29 cellular contexts compared by ENCODE assay signal in genomic region chr10:79470096-79470495, GRCh38. TPM values are rescaled to one million over a fixed set of nuclear protein-coding genes. Genes with fewer than 3 reads are reported as not detected.
"Had no signal": no experiment of that assay in that cellular context is flagged by ENCODE, and none has a peak within 500 bp of the region (broad histone marks: within the 10 kb centered on the region; RNA-seq: fewer than 3 reads in every experiment).

No MANE protein-coding gene starts in this region.

- H3K4me3 Mint-ChIP-seq: naive thymus-derived CD8-positive, alpha-beta T cell; natural killer cell treated with Interleukin-12 subunit alpha and Interleukin-12 subunit beta and Interleukin-15 and Interleukin-18, amount 100 ng/mL, for 72 hours; neural progenitor cell; stimulated activated effector memory CD8-positive, alpha-beta T cell treated with anti-CD3 and anti-CD28 coated beads, Interleukin-12 subunit alpha, Interleukin-12 subunit beta, amount 100 ng/mL, for 72 hours; stimulated activated naive B cell treated with anti-CD40 and anti-IgM and Interleukin-4, amounts not matched to agents 10 μg/mL and 1 μg/mL and 100 μg/mL, for 72 hours; stimulated activated naive CD8-positive, alpha-beta T cell treated with anti-CD3 and anti-CD28 coated beads, Interleukin-15, Interleukin-2, amounts not matched to agents 100 ng/mL and 50 ng/mL, for 24 hours had no signal

- H3K27me3 ChIP-seq: neural progenitor cell, neutrophil, pancreas, right lobe of liver, spleen, stomach, thyroid gland, tibial nerve, upper lobe of left lung, vagina had no signal

- H3K27me3 Mint-ChIP-seq: stimulated activated naive CD8-positive, alpha-beta T cell treated with anti-CD3 and anti-CD28 coated beads, Interleukin-15, Interleukin-2, amounts not matched to agents 100 ng/mL and 50 ng/mL, for 24 hours had no signal

- H3K4me2 ChIP-seq: neural progenitor cell, smooth muscle cell had no signal

- H3K36me3 ChIP-seq: neural progenitor cell, neutrophil, pancreas, prostate gland, right lobe of liver, spleen, stomach, thoracic aorta, thyroid gland, tibial nerve, upper lobe of left lung, vagina had no signal

- ATAC-seq: naive thymus-derived CD8-positive, alpha-beta T cell; natural killer cell treated with Interleukin-12 subunit alpha and Interleukin-12 subunit beta and Interleukin-15 and Interleukin-18, amount 100 ng/mL, for 72 hours; pancreas; right cardiac atrium; right lobe of liver; stimulated activated effector memory CD8-positive, alpha-beta T cell treated with anti-CD3 and anti-CD28 coated beads, Interleukin-12 subunit alpha, Interleukin-12 subunit beta, amount 100 ng/mL, for 72 hours; stimulated activated naive B cell treated with anti-CD40 and anti-IgM and Interleukin-4, amounts not matched to agents 10 μg/mL and 1 μg/mL and 100 μg/mL, for 72 hours had no signal

- DNase-seq: naive B cell; naive thymus-derived CD8-positive, alpha-beta T cell; nucleus accumbens; pancreas; right cardiac atrium; right lobe of liver; spleen; stimulated activated CD4-positive, alpha-beta T cell treated with anti-CD3 and anti-CD28 coated beads, Interleukin-12 subunit alpha, Interleukin-12 subunit beta, amount 100 ng/mL, for 4 hours; stimulated activated CD4-positive, alpha-beta T cell treated with anti-CD3 and anti-CD28 coated beads, Interleukin-1b, Interleukin-23, amount 100 ng/mL, for 48 hours; stimulated activated CD4-positive, alpha-beta T cell treated with anti-CD3 and anti-CD28 coated beads, Interleukin-4, amount 100 ng/mL, for 1 hour; stimulated activated naive B cell treated with anti-CD40 and anti-IgM and Interleukin-4, amounts not matched to agents 10 μg/mL and 1 μg/mL and 100 μg/mL, for 72 hours; stimulated activated naive CD4-positive, alpha-beta T cell treated with Interleukin-2 at 50 U/mL for 16 hours; stomach; thyroid gland; trophoblast cell; upper lobe of left lung had no signal

- H3K9me3 ChIP-seq: neutrophil, pancreas, prostate gland, right lobe of liver, spleen, stomach, thoracic aorta, thyroid gland, tibial nerve, upper lobe of left lung, vagina had no signal

- H2AFZ ChIP-seq: neural progenitor cell had no signal

- H3K9me3 Mint-ChIP-seq: naive B cell; naive thymus-derived CD8-positive, alpha-beta T cell; natural killer cell treated with Interleukin-12 subunit alpha and Interleukin-12 subunit beta and Interleukin-15 and Interleukin-18, amount 100 ng/mL, for 72 hours; neural progenitor cell; stimulated activated effector memory CD8-positive, alpha-beta T cell treated with anti-CD3 and anti-CD28 coated beads, Interleukin-12 subunit alpha, Interleukin-12 subunit beta, amount 100 ng/mL, for 72 hours; stimulated activated naive B cell treated with anti-CD40 and anti-IgM and Interleukin-4, amounts not matched to agents 10 μg/mL and 1 μg/mL and 100 μg/mL, for 72 hours; stimulated activated naive CD8-positive, alpha-beta T cell treated with anti-CD3 and anti-CD28 coated beads, Interleukin-15, Interleukin-2, amounts not matched to agents 100 ng/mL and 50 ng/mL, for 24 hours had no signal

- H3K4me3 ChIP-seq: neural progenitor cell, pancreas, prostate gland, right lobe of liver, skin epidermis, smooth muscle cell, spleen, stomach, thoracic aorta, thyroid gland, tibial nerve, upper lobe of left lung, vagina had no signal

- H3K9ac ChIP-seq: neural progenitor cell had no signal

- H3K4me1 ChIP-seq: neural progenitor cell, pancreas, prostate gland, thyroid gland, vagina had no signal

- H3K27ac ChIP-seq: neural progenitor cell, neutrophil, pancreas, prostate gland, right lobe of liver, skin epidermis, spleen, stomach, thoracic aorta, thyroid gland, tibial nerve, upper lobe of left lung, vagina had no signal

- H3K4me1 Mint-ChIP-seq: naive B cell; stimulated activated effector memory CD8-positive, alpha-beta T cell treated with anti-CD3 and anti-CD28 coated beads, Interleukin-12 subunit alpha, Interleukin-12 subunit beta, amount 100 ng/mL, for 72 hours; stimulated activated naive B cell treated with anti-CD40 and anti-IgM and Interleukin-4, amounts not matched to agents 10 μg/mL and 1 μg/mL and 100 μg/mL, for 72 hours had no signal

- H3K36me3 Mint-ChIP-seq: naive B cell; naive thymus-derived CD8-positive, alpha-beta T cell; natural killer cell treated with Interleukin-12 subunit alpha and Interleukin-12 subunit beta and Interleukin-15 and Interleukin-18, amount 100 ng/mL, for 72 hours; neural progenitor cell; stimulated activated effector memory CD8-positive, alpha-beta T cell treated with anti-CD3 and anti-CD28 coated beads, Interleukin-12 subunit alpha, Interleukin-12 subunit beta, amount 100 ng/mL, for 72 hours; stimulated activated naive B cell treated with anti-CD40 and anti-IgM and Interleukin-4, amounts not matched to agents 10 μg/mL and 1 μg/mL and 100 μg/mL, for 72 hours had no signal

- H3K27ac Mint-ChIP-seq: naive B cell; natural killer cell treated with Interleukin-12 subunit alpha and Interleukin-12 subunit beta and Interleukin-15 and Interleukin-18, amount 100 ng/mL, for 72 hours; neural progenitor cell; stimulated activated naive B cell treated with anti-CD40 and anti-IgM and Interleukin-4, amounts not matched to agents 10 μg/mL and 1 μg/mL and 100 μg/mL, for 72 hours; stimulated activated naive CD8-positive, alpha-beta T cell treated with anti-CD3 and anti-CD28 coated beads, Interleukin-15, Interleukin-2, amounts not matched to agents 100 ng/mL and 50 ng/mL, for 24 hours had no signal

RNA-seq across cellular contexts. Expression of gene ZCCHC24, which starts 24.7 kb away (rescaled TPM):
- polyA plus RNA-seq: neural cell had no signal

RNA-seq across cellular contexts. Expression of gene EIF5AL1, which starts 42.2 kb away (rescaled TPM):
- total RNA-seq: osteocyte, vagina had no signal
